Comparison of ENCODE assay signal across 8 cellular contexts in genomic region chr12:6215932-6216494, GRCh38. TPM values are rescaled to one million over a fixed set of nuclear protein-coding genes. Genes with fewer than 3 reads are reported as not detected.
DNase-seq lines count a peak whose midpoint lies in the region; ATAC-seq and TF ChIP-seq lines count a peak whose summit lies in the region.

No MANE protein-coding gene starts in this region.

- TF ChIP-seq CTCF in epithelial cell of proximal tubule (conservative IDR thresholded peaks at IDR 0.05; ENCODE audit: low read depth, low read length) = no peak
- no peak for TF ChIP-seq CTCF in nephron (IDR thresholded peaks at IDR 0.05; ENCODE audit: unreplicated experiment in 3 of 3)

- H3K4me3 Mint-ChIP-seq in nephron = no peak overlapping the region

- peaks cover 45% of the 10 kb centered on the region for H3K4me1 Mint-ChIP-seq in nephron

- no peaks in the 10 kb centered on the region for H3K9me3 Mint-ChIP-seq in nephron

- DNase-seq in Caki2 (ENCODE audit: low read depth) (peak; percentile 99), NCI-H510A treated with DMSO at 0.1 percent for 48 hours (lab: John Stamatoyannopoulos, UW) (peak; percentile 20), epithelial cell of proximal tubule (ENCODE audit: low read depth) (peak; percentile 99), KG1 (lab: John Stamatoyannopoulos, UW) (no peak), cerebellar cortex (ENCODE audit: low spot score) (no peak)

- no peaks in the 10 kb centered on the region for H3K36me3 Mint-ChIP-seq in nephron (ENCODE audit: low read depth)

- H3K4me3 ChIP-seq in epithelial cell of proximal tubule (ENCODE audit: low read depth, low read length) = no peak overlapping the region

- ATAC-seq in HG02885 (IDR thresholded peaks at IDR 0.05; ENCODE audit: poor library complexity, unreplicated experiment) (no peak), HG02798 (IDR thresholded peaks at IDR 0.05; ENCODE audit: poor library complexity, unreplicated experiment) (no peak)

- in situ Hi-C loops in Caki2 (cut with HindIII; ENCODE audit: low pct_unique_long_range_greater_than_20kb, low sequenced_read_pairs) = no loop called here

- H3K27me3 Mint-ChIP-seq in nephron (ENCODE audit: low read depth) = peaks cover 13% of the 10 kb centered on the region

- peak overlapping the region; percentile 71 to 94 (median 90) for H3K27ac Mint-ChIP-seq in nephron

RNA-seq across cellular contexts. Expression of gene CD9, which starts 15.8 kb away (rescaled TPM):
- total RNA-seq in Caki2 (2014; rRNA removed; shearing (Covaris generic); ENCODE audit: low replicate concordance) = 64.2 and 70.8 TPM in 2 replicates
- 284 and 346 TPM in 2 replicates for total RNA-seq in epithelial cell of proximal tubule

Comparison
In these comparisons a context has a peak if more than half of its experiments do, and no peak if none do; other contexts are left out.
1. DNase-seq: peak in Caki2 (single experiment), NCI-H510A treated with DMSO at 0.1 percent for 48 hours (single experiment) and epithelial cell of proximal tubule (single experiment); none in KG1 (single experiment) and cerebellar cortex (single experiment).